13 cellular contexts compared by ENCODE assay signal in the genomic region with DNA sequence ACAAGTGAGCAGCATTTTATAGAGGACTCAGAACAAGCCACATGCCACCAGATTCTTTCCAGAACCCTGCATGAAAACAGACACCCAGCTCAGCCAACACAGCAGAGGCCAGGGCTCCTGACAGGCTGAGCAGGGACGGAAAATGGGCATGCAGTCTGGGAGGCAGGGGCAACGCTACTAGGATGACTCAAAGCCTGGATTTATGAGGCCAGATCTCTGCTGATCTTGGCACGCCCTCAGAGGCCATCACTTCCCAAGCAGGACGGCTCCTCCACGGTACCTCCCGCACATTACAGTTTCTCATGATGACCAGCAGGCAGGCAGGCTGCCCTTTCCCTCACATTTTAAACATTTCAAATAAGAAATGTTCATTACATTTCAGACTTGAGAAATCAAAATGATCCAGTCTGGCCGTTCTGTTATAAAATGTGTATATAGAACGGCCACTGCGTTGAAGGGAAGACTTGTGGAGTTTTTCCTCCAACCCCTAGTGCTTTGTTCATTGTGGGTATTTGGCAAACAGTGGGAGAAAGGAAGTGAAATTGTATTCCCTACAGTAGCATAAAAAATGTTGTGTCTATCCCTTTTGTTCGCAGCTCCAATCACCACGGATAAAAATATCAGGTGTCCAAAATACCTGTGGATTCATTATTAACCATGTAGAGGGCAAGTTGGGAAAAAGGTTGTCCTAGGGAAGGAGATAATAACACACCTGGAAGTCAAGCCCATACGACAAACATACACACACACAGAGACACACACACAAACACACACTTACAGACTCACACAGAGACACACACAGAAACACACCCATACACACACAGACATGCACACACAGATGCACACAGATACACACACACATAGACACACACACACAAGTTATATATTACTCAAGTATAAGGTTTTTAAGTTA.
DNase-seq lines count a peak whose midpoint lies in the region; FAIRE-seq and TF ChIP-seq lines count a peak whose summit lies in the region.
"Had no signal": no experiment of that assay in that cellular context is flagged by ENCODE, and none has a peak within 500 bp of the region (broad histone marks: within the 10 kb centered on the region; RNA-seq: fewer than 3 reads in every experiment).

No MANE protein-coding gene starts in this region.

- TF ChIP-seq CTCF in H1 (IDR thresholded peaks at IDR 0.05; ENCODE audit: control extremely low read depth in 1 of 3, insufficient read depth in 1 of 3, low read depth in 1 of 3, low read length in 3 of 3): no peak

- no peak overlapping the region for H2BK120ac ChIP-seq in H1 (replicated peaks; ENCODE audit: low read depth, low read length)

- TF ChIP-seq RAD21 in H1 (IDR thresholded peaks at IDR 0.05 in 1 of 2, conservative IDR thresholded peaks at IDR 0.05 in 1 of 2; ENCODE audit: low read depth in 2 of 2, low read length in 2 of 2): no peak

- H3K9ac ChIP-seq in H1 (replicated peaks in 1 of 4; ENCODE audit: extremely low read depth in 1 of 4, low read depth in 3 of 4, low read length in 3 of 4): no peak overlapping the region

- H3K4ac ChIP-seq in H1 (replicated peaks; ENCODE audit: insufficient read length, low read depth, low read length): peak overlapping the region; percentile 59

- H3K36me3 ChIP-seq in H1 (ENCODE audit: control insufficient read depth in 2 of 4, insufficient read depth in 4 of 4, low read length in 3 of 4): no peaks in the 10 kb centered on the region

- TF ChIP-seq EP300 in H1 (IDR thresholded peaks at IDR 0.05; ENCODE audit: borderline replicate concordance in 1 of 2, low read depth in 2 of 2, low read length in 2 of 2): no peak

- peak overlapping the region; percentile 6 to 31; a peak in 1 of 4 replicates for H3K4me2 ChIP-seq in H1 (ENCODE audit: insufficient read depth in 1 of 2, low read depth in 2 of 2, low read length in 2 of 2)

- no peaks in the 10 kb centered on the region for H3K9me3 ChIP-seq in H1 (ENCODE audit: insufficient read depth in 2 of 2, low read depth in 1 of 2, low read length in 1 of 2)

- H3K79me1 ChIP-seq in H1 (ENCODE audit: low read depth, low read length): no peaks in the 10 kb centered on the region

- FAIRE-seq in H1 (lab: Jason Lieb, UNC) (no peak), urothelium cell line (lab: Jason Lieb, UNC) (no peak)
- FAIRE-seq: bronchial epithelial cell had no signal

- no peaks in the 10 kb centered on the region for H3K27me3 ChIP-seq in H1 (replicated peaks in 1 of 4; ENCODE audit: control insufficient read depth in 3 of 4, extremely low read depth in 1 of 4, insufficient read depth in 3 of 4, low read length in 3 of 4)

- H3K79me2 ChIP-seq in H1 (ENCODE audit: control insufficient read depth in 1 of 2, insufficient read depth in 2 of 2, low read length in 2 of 2): no peaks in the 10 kb centered on the region

- CTCF ChIA-PET in H1 (lab: Charles Lee; ENCODE audit: partially characterized antibody): interaction anchor here (1.2 to 2.6 kb wide), 2 partner anchors 13 to 84 kb away, joined by 4 to 11 read pairs; no protein-coding TSS in a partner anchor

- H2AFZ ChIP-seq in H1 (ENCODE audit: low read length): no peak overlapping the region

- H3K4me3 ChIP-seq in H1 (ENCODE audit: extremely low read depth in 1 of 4, insufficient read depth in 2 of 4, low read depth in 3 of 4, low read length in 4 of 4): no peak overlapping the region

- no peak overlapping the region for H2BK15ac ChIP-seq in H1 (ENCODE audit: low read length)

- H4K5ac ChIP-seq in H1 (ENCODE audit: insufficient read length, low read depth, low read length): no peak overlapping the region

- H4K20me1 ChIP-seq in H1 (replicated peaks in 1 of 2; ENCODE audit: control insufficient read depth in 1 of 2, insufficient read depth in 2 of 2, low read length in 2 of 2): no peaks in the 10 kb centered on the region

- peak overlapping the region; percentile 46; the same call in 1 of the 2 replicates for H2AK5ac ChIP-seq in H1 (ENCODE audit: low read depth, low read length)

- H2BK5ac ChIP-seq in H1 (ENCODE audit: low read depth, low read length): no peak overlapping the region

- WGBS in H1 (ENCODE audit: extremely low coverage in 1 of 2, insufficient coverage in 1 of 2, insufficient read length in 1 of 2, insufficient replicate concordance in 2 of 2, low coverage in 1 of 2, low lambda C conversion rate in 2 of 2, missing lambda C conversion rate in 1 of 2), 2 experiments: 79% methylated on average over 12 of the region's 12 CpGs; no CpG with 5 or more reads in 1 of the 2 experiments

- H3K23ac ChIP-seq in H1 (ENCODE audit: insufficient read length): no peak overlapping the region

- no peak overlapping the region for H2BK20ac ChIP-seq in H1 (ENCODE audit: low read length)

- H4K8ac ChIP-seq in H1 (ENCODE audit: extremely low read depth, insufficient read depth, low read length): no peak overlapping the region

- no peak for TF ChIP-seq POLR2A in H1 (IDR thresholded peaks at IDR 0.05; ENCODE audit: control extremely low read depth in 1 of 2, low read depth in 2 of 2, low read length in 2 of 2)

- peak overlapping the region; percentile 77 for H2BK12ac ChIP-seq in H1 (ENCODE audit: low read depth, low read length)

- no peaks in the 10 kb centered on the region for H3K23me2 ChIP-seq in H1 (ENCODE audit: low read depth, low read length)

- POLR2A ChIA-PET in H1 (lab: Charles Lee; ENCODE audit: partially characterized antibody): no interaction called here

- H3K18ac ChIP-seq in H1 (ENCODE audit: extremely low read depth, low read length): no peak overlapping the region

- peaks cover 0 to 13% (median 1%) of the 10 kb centered on the region in 4 experiments; a peak in 2 of 7 replicates for H3K4me1 ChIP-seq in H1 (replicated peaks in 1 of 4; ENCODE audit: control insufficient read depth in 3 of 4, insufficient read depth in 4 of 4, low read length in 3 of 4)

- no peak overlapping the region for H3K27ac ChIP-seq in H1 (ENCODE audit: low read depth, low read length)

- H4K91ac ChIP-seq in H1 (replicated peaks; ENCODE audit: insufficient read length, low read length): peak overlapping the region; percentile 39

- no peak overlapping the region for H3K14ac ChIP-seq in H1 (ENCODE audit: insufficient read length)

- DNase-seq in NCI-H146 (lab: John Stamatoyannopoulos, UW): peak; percentile 2
- DNase-seq in H1 (ENCODE audit: low read depth in 1 of 2, low spot score in 2 of 2): no peak
- peak; percentile 52 for DNase-seq in kidney tubule cell (ENCODE audit: low spot score)
- peak; percentile 82 for DNase-seq in urothelium cell line (ENCODE audit: low spot score)
- no peak for DNase-seq in stimulated activated CD4-positive, alpha-beta T cell treated with anti-CD3 and anti-CD28 coated beads, Interleukin-2, amount 100 ng/mL, for 48 hours
- DNase-seq in NK-92 treated with Interleukin-12 subunit alpha and Interleukin-12 subunit beta, amount 100 ng/mL, for 24 hours (lab: John Stamatoyannopoulos, UW): no peak
- no peak for DNase-seq in T-helper 2 cell
- DNase-seq in activated T-cell treated with anti-CD3 and anti-CD28 coated beads, Interleukin-2, amount 50 U/mL, for 48 hours: no peak
- DNase-seq: DMS153; KBM-7; NCI-H524; stimulated activated naive B cell treated with anti-CD40 and anti-IgM and Interleukin-4, amounts not matched to agents 10 μg/mL and 1 μg/mL and 100 μg/mL, for 72 hours had no signal

- no peak overlapping the region for H3K56ac ChIP-seq in H1 (replicated peaks; ENCODE audit: insufficient read length, low read depth, low read length)

TF ChIP-seq in H1, 55 proteins besides CTCF, POLR2A, EP300 and RAD21 (continues in another document):
- TF ChIP-seq RXRA (IDR thresholded peaks at IDR 0.05; ENCODE audit: insufficient read depth, low read depth, low read length): no peak
- no peak for TF ChIP-seq SP2 (IDR thresholded peaks at IDR 0.05; ENCODE audit: low read length)
- TF ChIP-seq SP4 (IDR thresholded peaks at IDR 0.05; ENCODE audit: low read length): no peak
- TF ChIP-seq TBP (IDR thresholded peaks at IDR 0.05; ENCODE audit: low read depth, low read length): no peak
- TF ChIP-seq SRF (IDR thresholded peaks at IDR 0.05; ENCODE audit: low read depth, low read length): no peak
- no peak for TF ChIP-seq RFX5 (IDR thresholded peaks at IDR 0.05; ENCODE audit: borderline replicate concordance, low read depth, low read length)
- no peak for TF ChIP-seq NANOG (IDR thresholded peaks at IDR 0.05; ENCODE audit: insufficient read depth, low read depth, low read length, poor library complexity, severe bottlenecking)
- no peak for TF ChIP-seq GABPA (IDR thresholded peaks at IDR 0.05; ENCODE audit: borderline replicate concordance, insufficient read depth, low read length)
- TF ChIP-seq, protein P1, sequence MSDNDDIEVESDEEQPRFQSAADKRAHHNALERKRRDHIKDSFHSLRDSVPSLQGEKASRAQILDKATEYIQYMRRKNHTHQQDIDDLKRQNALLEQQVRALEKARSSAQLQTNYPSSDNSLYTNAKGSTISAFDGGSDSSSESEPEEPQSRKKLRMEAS (IDR thresholded peaks at IDR 0.05): no peak
- no peak for TF ChIP-seq PHF8 (conservative IDR thresholded peaks at IDR 0.05; ENCODE audit: low read depth, low read length)
- no peak for TF ChIP-seq EGR1 (IDR thresholded peaks at IDR 0.05; ENCODE audit: borderline replicate concordance, low read depth, low read length)
- TF ChIP-seq, protein P2, sequence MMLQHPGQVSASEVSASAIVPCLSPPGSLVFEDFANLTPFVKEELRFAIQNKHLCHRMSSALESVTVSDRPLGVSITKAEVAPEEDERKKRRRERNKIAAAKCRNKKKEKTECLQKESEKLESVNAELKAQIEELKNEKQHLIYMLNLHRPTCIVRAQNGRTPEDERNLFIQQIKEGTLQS (IDR thresholded peaks at IDR 0.05; ENCODE audit: insufficient read depth, low read depth, low read length): no peak
- TF ChIP-seq RBBP5 (IDR thresholded peaks at IDR 0.05; ENCODE audit: borderline replicate concordance, low read depth, low read length): no peak
- no peak for TF ChIP-seq JUND (IDR thresholded peaks at IDR 0.05; ENCODE audit: low read length)
- TF ChIP-seq CEBPB (IDR thresholded peaks at IDR 0.05; ENCODE audit: low read depth, low read length): no peak
- no peak for TF ChIP-seq FOSL1 (IDR thresholded peaks at IDR 0.05; ENCODE audit: insufficient read depth, low read depth, low read length)

Comparison
In these comparisons a context has a peak if more than half of its experiments do, and no peak if none do; other contexts are left out.
1. DNase-seq: peak in NCI-H146 (single experiment), kidney tubule cell (single experiment) and urothelium cell line (single experiment); none in H1 (0 of 2), stimulated activated CD4-positive, alpha-beta T cell treated with anti-CD3 and anti-CD28 coated beads, Interleukin-2, amount 100 ng/mL, for 48 hours (0 of 2), NK-92 treated with Interleukin-12 subunit alpha and Interleukin-12 subunit beta, amount 100 ng/mL, for 24 hours (single experiment), T-helper 2 cell (0 of 5) and activated T-cell treated with anti-CD3 and anti-CD28 coated beads, Interleukin-2, amount 50 U/mL, for 48 hours (0 of 2).